ENCODE assay signal across 8 cellular contexts in genomic region chrX:87299563-87300160, GRCh38.
A peak's percentile ranks its signal among the peaks of the same experiment; 100 is the strongest.
DNase-seq lines count a peak whose midpoint lies in the region; ATAC-seq and TF ChIP-seq lines count a peak whose summit lies in the region.

No MANE protein-coding gene starts in this region.

- no peaks in the 10 kb centered on the region for H3K4me1 ChIP-seq in right atrium auricular region
- H3K4me1 ChIP-seq in stomach, result no peaks in the 10 kb centered on the region

- H3K36me3 ChIP-seq in right atrium auricular region, result no peaks in the 10 kb centered on the region
- no peaks in the 10 kb centered on the region for H3K36me3 ChIP-seq in stomach

- WGBS in stomach, 5 donors, result 1 to 7% (median 3%) methylated on average over 4 of the region's 4 CpGs

- no peak for TF ChIP-seq EP300 in stomach (IDR thresholded peaks at IDR 0.05)

- H3K27me3 ChIP-seq in right atrium auricular region (no peaks in the 10 kb centered on the region), stomach (no peaks in the 10 kb centered on the region)

- H3K4me3 ChIP-seq in right atrium auricular region (no peak overlapping the region), fibroblast of pulmonary artery (replicated peaks; ENCODE audit: low read depth, low read length) (no peak overlapping the region), stomach (no peak overlapping the region)

- H3K27ac ChIP-seq in right atrium auricular region (no peak overlapping the region), stomach (no peak overlapping the region)

- peak; percentile 26 to 65 for TF ChIP-seq CTCF in right atrium auricular region (IDR thresholded peaks at IDR 0.05)
- TF ChIP-seq CTCF in fibroblast of pulmonary artery (IDR thresholded peaks at IDR 0.05; ENCODE audit: low read length, missing control alignments), result peak; percentile 42
- peak in 3 of 7 experiments; percentile 28 to 36 (median 29) for TF ChIP-seq CTCF in stomach (IDR thresholded peaks at IDR 0.05)

- intact Hi-C loops in Right ventricle myocardium superior (cut with DNase I) (no loop called here), stomach (cut with DNase I; ENCODE audit: low total_unique reads) (no loop called here)

- no peak for ATAC-seq in Right ventricle myocardium superior (ENCODE audit: poor library complexity)
- ATAC-seq in GM21619 (IDR thresholded peaks at IDR 0.05; ENCODE audit: unreplicated experiment), result no peak

- DNase-seq in right atrium auricular region (ENCODE audit: low spot score) (no peak), Right ventricle myocardium superior (no peak), NCI-H748 (lab: John Stamatoyannopoulos, UW; ENCODE audit: unreplicated experiment) (peak; percentile 41), fibroblast of pulmonary artery (ENCODE audit: low read depth) (peak; percentile 30), HCEC 1CT (no peak), islet precursor cell (no peak), stomach (no peak)

- peaks cover 0 to 3% of the 10 kb centered on the region in 2 donors for H3K9me3 ChIP-seq in right atrium auricular region
- peaks cover 0 to 5% (median 2%) of the 10 kb centered on the region in 4 donors for H3K9me3 ChIP-seq in stomach

- TF ChIP-seq POLR2A in stomach (IDR thresholded peaks at IDR 0.05), result no peak

Comparison
In these comparisons a context has a peak if more than half of its experiments do, and no peak if none do; other contexts are left out.
1. DNase-seq: peak in NCI-H748 (single experiment) and fibroblast of pulmonary artery (single experiment); none in right atrium auricular region (single experiment), Right ventricle myocardium superior (single experiment), HCEC 1CT (single experiment), islet precursor cell (single experiment) and stomach (single experiment).